In genomic region chr6:72272958-72273357, GRCh38 we compare ENCODE assay signal across 24 cellular contexts.
DNase-seq lines count a peak whose midpoint lies in the region; ATAC-seq and TF ChIP-seq lines count a peak whose summit lies in the region.
"Had no signal": no experiment of that assay in that cellular context is flagged by ENCODE, and none has a peak within 500 bp of the region (broad histone marks: within the 10 kb centered on the region; RNA-seq: fewer than 3 reads in every experiment).

No MANE protein-coding gene starts in this region.

- no peak overlapping the region for H2AFZ ChIP-seq in SK-N-SH (ENCODE audit: low read depth)

- intact Hi-C loops in ovary (cut with DNase I) = no loop called here

- no peak for TF ChIP-seq CTCF in SK-N-SH (IDR thresholded peaks at IDR 0.05)
- no peak for TF ChIP-seq CTCF in osteocyte (IDR thresholded peaks at IDR 0.05)
- TF ChIP-seq CTCF in ovary (IDR thresholded peaks at IDR 0.05) = no peak

- H4K20me1 ChIP-seq in SK-N-SH (ENCODE audit: insufficient read depth) = no peaks in the 10 kb centered on the region

- no peak overlapping the region for H3K4me2 ChIP-seq in SK-N-SH
- H3K4me2 ChIP-seq: KMS-11 had no signal

- H3K36me3 ChIP-seq in SK-N-SH (replicated peaks in 1 of 2; ENCODE audit: control insufficient read depth in 1 of 2, insufficient read depth in 2 of 2, low read length in 1 of 2) (no peaks in the 10 kb centered on the region), ovary (no peaks in the 10 kb centered on the region)
- H3K36me3 ChIP-seq: adrenal gland, vagina had no signal

- H3K27ac Mint-ChIP-seq in osteocyte (ENCODE audit: unreplicated experiment) = peak overlapping the region; percentile 79
- H3K27ac Mint-ChIP-seq in naive thymus-derived CD8-positive, alpha-beta T cell = no peak overlapping the region
- H3K27ac Mint-ChIP-seq: activated CD4-positive, alpha-beta T cell treated with anti-CD3 and anti-CD28 coated beads, Interleukin-2, amount 10 ng/mL, durations not matched to agents 24 days and 14 days; CD4-positive, alpha-beta memory T cell; natural killer cell treated with Interleukin-12 subunit alpha and Interleukin-12 subunit beta and Interleukin-15 and Interleukin-18, amount 100 ng/mL, for 72 hours had no signal

- WGBS in SK-N-SH (ENCODE audit: low lambda C conversion rate) = 27% methylated on average over 1 of the region's 1 CpG
- 74 to 86% (median 75%) methylated on average over 1 of the region's 1 CpG for WGBS in ovary, 3 donors

- H3F3A ChIP-seq in SK-N-SH (replicated peaks; ENCODE audit: insufficient read depth) = peaks cover 4% of the 10 kb centered on the region

- peaks cover 49% of the 10 kb centered on the region for H3K4me1 Mint-ChIP-seq in osteocyte (ENCODE audit: unreplicated experiment)
- H3K4me1 Mint-ChIP-seq in naive thymus-derived CD8-positive, alpha-beta T cell = no peaks in the 10 kb centered on the region
- H3K4me1 Mint-ChIP-seq: activated CD4-positive, alpha-beta T cell treated with anti-CD3 and anti-CD28 coated beads, Interleukin-2, amount 10 ng/mL, durations not matched to agents 24 days and 14 days; CD4-positive, alpha-beta memory T cell had no signal

- CTCF ChIA-PET in SK-N-SH (lab: Yijun Ruan, JAX) = no interaction called here

- TF ChIP-seq RAD21 in SK-N-SH (IDR thresholded peaks at IDR 0.05; ENCODE audit: low read length) = no peak

- H3K4me3 ChIP-seq in SK-N-SH (ENCODE audit: low read depth in 2 of 2, low read length in 1 of 2) = no peak overlapping the region
- no peak overlapping the region for H3K4me3 ChIP-seq in ovary
- H3K4me3 ChIP-seq: adrenal gland, vagina had no signal

- H3K36me3 Mint-ChIP-seq in osteocyte (ENCODE audit: unreplicated experiment) = peaks cover 8% of the 10 kb centered on the region
- no peaks in the 10 kb centered on the region for H3K36me3 Mint-ChIP-seq in naive thymus-derived CD8-positive, alpha-beta T cell
- H3K36me3 Mint-ChIP-seq: CD4-positive, alpha-beta memory T cell; natural killer cell treated with Interleukin-12 subunit alpha and Interleukin-12 subunit beta and Interleukin-15 and Interleukin-18, amount 100 ng/mL, for 72 hours had no signal

- H3K27ac ChIP-seq in SK-N-SH (ENCODE audit: low read depth in 2 of 2, low read length in 1 of 2) = no peak overlapping the region
- no peak overlapping the region for H3K27ac ChIP-seq in ovary
- H3K27ac ChIP-seq: adrenal gland, KMS-11, vagina had no signal

- H3K27me3 ChIP-seq in SK-N-SH (ENCODE audit: insufficient read depth) (no peaks in the 10 kb centered on the region), ovary (no peaks in the 10 kb centered on the region)
- H3K27me3 ChIP-seq: adrenal gland, vagina had no signal

- no peaks in the 10 kb centered on the region for H3K9me3 Mint-ChIP-seq in osteocyte (ENCODE audit: unreplicated experiment)
- peaks cover 0 to 2% (median 0%) of the 10 kb centered on the region in 9 donors for H3K9me3 Mint-ChIP-seq in naive thymus-derived CD8-positive, alpha-beta T cell
- H3K9me3 Mint-ChIP-seq: activated CD4-positive, alpha-beta T cell treated with anti-CD3 and anti-CD28 coated beads, Interleukin-2, amount 10 ng/mL, durations not matched to agents 24 days and 14 days; CD4-positive, alpha-beta memory T cell; natural killer cell treated with Interleukin-12 subunit alpha and Interleukin-12 subunit beta and Interleukin-15 and Interleukin-18, amount 100 ng/mL, for 72 hours had no signal

- TF ChIP-seq POLR2A in ovary (IDR thresholded peaks at IDR 0.05) = no peak

- peak in 1 of 2 experiments; percentile 45; a peak in 1 of 4 replicates for TF ChIP-seq EP300 in SK-N-SH (IDR thresholded peaks at IDR 0.05; ENCODE audit: borderline replicate concordance in 1 of 2, low read depth in 1 of 2, low read length in 1 of 2)
- no peak for TF ChIP-seq EP300 in ovary (IDR thresholded peaks at IDR 0.05)

- no peaks in the 10 kb centered on the region for H3K79me2 ChIP-seq in SK-N-SH (ENCODE audit: insufficient read depth)

- H3K9me2 ChIP-seq in SK-N-SH = no peaks in the 10 kb centered on the region

- no peak overlapping the region for H3K4me3 Mint-ChIP-seq in osteocyte (ENCODE audit: unreplicated experiment)
- no peak overlapping the region for H3K4me3 Mint-ChIP-seq in naive thymus-derived CD8-positive, alpha-beta T cell
- H3K4me3 Mint-ChIP-seq: activated CD4-positive, alpha-beta T cell treated with anti-CD3 and anti-CD28 coated beads, Interleukin-2, amount 10 ng/mL, durations not matched to agents 24 days and 14 days; CD4-positive, alpha-beta memory T cell; natural killer cell treated with Interleukin-12 subunit alpha and Interleukin-12 subunit beta and Interleukin-15 and Interleukin-18, amount 100 ng/mL, for 72 hours had no signal

- no peak for ATAC-seq in naive thymus-derived CD8-positive, alpha-beta T cell
- ATAC-seq: natural killer cell treated with Interleukin-12 subunit alpha and Interleukin-12 subunit beta and Interleukin-15 and Interleukin-18, amount 100 ng/mL, for 72 hours had no signal

- H3K9ac ChIP-seq in SK-N-SH = no peak overlapping the region
- H3K9ac ChIP-seq: KMS-11 had no signal

- H3K4me1 ChIP-seq in SK-N-SH (ENCODE audit: control insufficient read depth in 1 of 2, insufficient read depth in 2 of 2, low read depth in 1 of 2, low read length in 1 of 2) (peaks cover 0 to 3% of the 10 kb centered on the region in 2 experiments; a peak in 2 of 4 replicates), ovary (ENCODE audit: insufficient read depth) (no peaks in the 10 kb centered on the region)
- H3K4me1 ChIP-seq: adrenal gland, vagina had no signal

- POLR2A ChIA-PET in SK-N-SH (lab: Yijun Ruan, JAX) = no interaction called here
- POLR2A ChIA-PET in naive thymus-derived CD8-positive, alpha-beta T cell (lab: Charles Lee) = no interaction called here

- peak; percentile 79 for DNase-seq in EL
- DNase-seq in SK-N-SH = no peak
- peak; percentile 6 for DNase-seq in fibroblast of gingiva (ENCODE audit: low read depth)
- no peak for DNase-seq in osteocyte (ENCODE audit: extremely low spot score, unreplicated experiment)
- DNase-seq in HuH-7.5 (ENCODE audit: low spot score) = no peak
- no peak for DNase-seq in naive thymus-derived CD8-positive, alpha-beta T cell
- no peak for DNase-seq in ovary
- no peak for DNase-seq in effector CD4-positive, alpha-beta T cell
- DNase-seq: activated CD4-positive, alpha-beta T cell treated with anti-CD3 and anti-CD28 coated beads, Interleukin-2, amount 10 ng/mL, durations not matched to agents 24 days and 14 days; activated CD8-positive, alpha-beta memory T cell treated with anti-CD3 and anti-CD28 coated beads, Interleukin-2, amount 50 U/mL, for 48 hours; activated effector memory CD4-positive, alpha-beta T cell treated with anti-CD3 and anti-CD28 coated beads, Interleukin-2, amount 50 U/mL, for 16 hours; adrenal gland; CD4-positive, alpha-beta memory T cell; DMS79 treated with DMSO at 0.1 percent for 48 hours; mesendoderm; NCI-H1048; SHP77; stimulated activated CD4-positive, alpha-beta T cell treated with anti-CD3 and anti-CD28 coated beads, Interleukin-12 subunit alpha, Interleukin-12 subunit beta, amount 100 ng/mL, for 4 hours; stimulated activated CD8-positive, alpha-beta memory T cell treated with anti-CD3 and anti-CD28 coated beads, Interleukin-4, amount 100 ng/mL, for 48 hours; substantia nigra; T-helper 1 cell had no signal

- H3K9me3 ChIP-seq in SK-N-SH (no peaks in the 10 kb centered on the region), ovary (no peaks in the 10 kb centered on the region)
- H3K9me3 ChIP-seq: adrenal gland, vagina had no signal

- H3K27me3 Mint-ChIP-seq in osteocyte (ENCODE audit: unreplicated experiment) = no peaks in the 10 kb centered on the region
- no peaks in the 10 kb centered on the region for H3K27me3 Mint-ChIP-seq in naive thymus-derived CD8-positive, alpha-beta T cell
- H3K27me3 Mint-ChIP-seq: activated CD4-positive, alpha-beta T cell treated with anti-CD3 and anti-CD28 coated beads, Interleukin-2, amount 10 ng/mL, durations not matched to agents 24 days and 14 days; CD4-positive, alpha-beta memory T cell; natural killer cell treated with Interleukin-12 subunit alpha and Interleukin-12 subunit beta and Interleukin-15 and Interleukin-18, amount 100 ng/mL, for 72 hours had no signal

TF ChIP-seq in SK-N-SH, 30 proteins besides CTCF, POLR2A, EP300 and RAD21 (continues in another document):
- no peak for TF ChIP-seq MEF2A (IDR thresholded peaks at IDR 0.05; ENCODE audit: borderline replicate concordance, low read depth)
- TF ChIP-seq JUND (IDR thresholded peaks at IDR 0.05) = peak; percentile 42; the same call in 1 of the 2 replicates
- peak; percentile 84 for TF ChIP-seq TCF12 (IDR thresholded peaks at IDR 0.05)
- peak; percentile 77 for TF ChIP-seq PBX3 (IDR thresholded peaks at IDR 0.05)
- TF ChIP-seq FOSL2 (IDR thresholded peaks at IDR 0.05; ENCODE audit: borderline replicate concordance, low read depth) = peak; percentile 19; the same call in 1 of the 2 replicates
- TF ChIP-seq SIN3A (IDR thresholded peaks at IDR 0.05; ENCODE audit: borderline replicate concordance, low read depth, low read length) = no peak
- TF ChIP-seq NRF1 (IDR thresholded peaks at IDR 0.05; ENCODE audit: low read depth, low read length) = no peak
- TF ChIP-seq ZBTB33 (IDR thresholded peaks at IDR 0.05; ENCODE audit: borderline replicate concordance, low read depth) = no peak
- peak; percentile 55; the same call in 1 of the 2 replicates for TF ChIP-seq TEAD4 (IDR thresholded peaks at IDR 0.05; ENCODE audit: borderline replicate concordance, insufficient read depth)

Comparison
In these comparisons a context has a peak if more than half of its experiments do, and no peak if none do; other contexts are left out.
1. DNase-seq: peak in EL (single experiment) and fibroblast of gingiva (single experiment); none in SK-N-SH (single experiment), osteocyte (single experiment), HuH-7.5 (single experiment), naive thymus-derived CD8-positive, alpha-beta T cell (0 of 10), ovary (0 of 5) and effector CD4-positive, alpha-beta T cell (single experiment).